ENCODE assay signal across 1 cellular context in genomic region chr11:47253660-47254059, GRCh38.
TF ChIP-seq lines count a peak whose summit lies in the region.

No MANE protein-coding gene starts in this region.

TF ChIP-seq in HepG2, 621 proteins besides CTCF, POLR2A, EP300 and RAD21 (continued from another document and continues in another):
- TF ChIP-seq, protein P1, sequence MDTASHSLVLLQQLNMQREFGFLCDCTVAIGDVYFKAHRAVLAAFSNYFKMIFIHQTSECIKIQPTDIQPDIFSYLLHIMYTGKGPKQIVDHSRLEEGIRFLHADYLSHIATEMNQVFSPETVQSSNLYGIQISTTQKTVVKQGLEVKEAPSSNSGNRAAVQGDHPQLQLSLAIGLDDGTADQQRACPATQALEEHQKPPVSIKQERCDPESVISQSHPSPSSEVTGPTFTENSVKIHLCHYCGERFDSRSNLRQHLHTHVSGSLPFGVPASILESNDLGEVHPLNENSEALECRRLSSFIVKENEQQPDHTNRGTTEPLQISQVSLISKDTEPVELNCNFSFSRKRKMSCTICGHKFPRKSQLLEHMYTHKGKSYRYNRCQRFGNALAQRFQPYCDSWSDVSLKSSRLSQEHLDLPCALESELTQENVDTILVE (CRISPR knock-in tag; IDR thresholded peaks at IDR 0.05), result 0 out of 2 replicates have a peak, but pooled peaks have one; percentile 17
- TF ChIP-seq ZNF619 (CRISPR knock-in tag; IDR thresholded peaks at IDR 0.05) (no peak), ZUFSP (CRISPR knock-in tag; IDR thresholded peaks at IDR 0.05; ENCODE audit: borderline replicate concordance) (no peak), HOXA3 (CRISPR knock-in tag; IDR thresholded peaks at IDR 0.05) (peak; percentile 60; the same call in 1 of the 2 replicates), ARID3A (IDR thresholded peaks at IDR 0.05; ENCODE audit: low read depth, low read length) (no peak), NFE2L2 (IDR thresholded peaks at IDR 0.05; ENCODE audit: low read length) (no peak), CC2D1A (CRISPR knock-in tag; IDR thresholded peaks at IDR 0.05) (no peak), ZNF563 (CRISPR knock-in tag; IDR thresholded peaks at IDR 0.05) (no peak), NFE2L1 (CRISPR knock-in tag; IDR thresholded peaks at IDR 0.05; ENCODE audit: borderline replicate concordance) (no peak), ZSCAN5A (CRISPR knock-in tag; IDR thresholded peaks at IDR 0.05; ENCODE audit: borderline replicate concordance) (no peak), MED13 (CRISPR knock-in tag; IDR thresholded peaks at IDR 0.05) (no peak), ZNF878 (CRISPR knock-in tag; IDR thresholded peaks at IDR 0.05) (no peak), ZNF20 (CRISPR knock-in tag; IDR thresholded peaks at IDR 0.05) (no peak), SRSF1 (optimal IDR thresholded peaks at IDR 0.05; ENCODE audit: low read depth, low read length) (no peak), ZNF547 (CRISPR knock-in tag; IDR thresholded peaks at IDR 0.05) (no peak), ATF3 (CRISPR knock-in tag; IDR thresholded peaks at IDR 0.05) (no peak), HDAC1 (CRISPR knock-in tag; IDR thresholded peaks at IDR 0.05) (peak; percentile 54; the same call in 1 of the 2 replicates), ZFX (CRISPR knock-in tag; IDR thresholded peaks at IDR 0.05; ENCODE audit: low read depth) (peak; percentile 55), ZNF142 (CRISPR knock-in tag; IDR thresholded peaks at IDR 0.05) (no peak), FOSL1 (CRISPR knock-in tag; IDR thresholded peaks at IDR 0.05; ENCODE audit: borderline replicate concordance) (no peak), ZNF605 (CRISPR knock-in tag; IDR thresholded peaks at IDR 0.05) (peak; percentile 51; the same call in 1 of the 2 replicates)
- TF ChIP-seq, protein P2, sequence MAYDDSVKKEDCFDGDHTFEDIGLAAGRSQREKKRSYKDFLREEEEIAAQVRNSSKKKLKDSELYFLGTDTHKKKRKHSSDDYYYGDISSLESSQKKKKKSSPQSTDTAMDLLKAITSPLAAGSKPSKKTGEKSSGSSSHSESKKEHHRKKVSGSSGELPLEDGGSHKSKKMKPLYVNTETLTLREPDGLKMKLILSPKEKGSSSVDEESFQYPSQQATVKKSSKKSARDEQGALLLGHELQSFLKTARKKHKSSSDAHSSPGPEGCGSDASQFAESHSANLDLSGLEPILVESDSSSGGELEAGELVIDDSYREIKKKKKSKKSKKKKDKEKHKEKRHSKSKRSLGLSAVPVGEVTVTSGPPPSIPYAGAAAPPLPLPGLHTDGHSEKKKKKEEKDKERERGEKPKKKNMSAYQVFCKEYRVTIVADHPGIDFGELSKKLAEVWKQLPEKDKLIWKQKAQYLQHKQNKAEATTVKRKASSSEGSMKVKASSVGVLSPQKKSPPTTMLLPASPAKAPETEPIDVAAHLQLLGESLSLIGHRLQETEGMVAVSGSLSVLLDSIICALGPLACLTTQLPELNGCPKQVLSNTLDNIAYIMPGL (CRISPR knock-in tag; IDR thresholded peaks at IDR 0.05; ENCODE audit: borderline replicate concordance in 1 of 2, low read depth in 1 of 2), result 0 out of 4 replicates have a peak, but pooled peaks of 1 of the 2 experiments have one; percentile 39
- TF ChIP-seq, protein P3, sequence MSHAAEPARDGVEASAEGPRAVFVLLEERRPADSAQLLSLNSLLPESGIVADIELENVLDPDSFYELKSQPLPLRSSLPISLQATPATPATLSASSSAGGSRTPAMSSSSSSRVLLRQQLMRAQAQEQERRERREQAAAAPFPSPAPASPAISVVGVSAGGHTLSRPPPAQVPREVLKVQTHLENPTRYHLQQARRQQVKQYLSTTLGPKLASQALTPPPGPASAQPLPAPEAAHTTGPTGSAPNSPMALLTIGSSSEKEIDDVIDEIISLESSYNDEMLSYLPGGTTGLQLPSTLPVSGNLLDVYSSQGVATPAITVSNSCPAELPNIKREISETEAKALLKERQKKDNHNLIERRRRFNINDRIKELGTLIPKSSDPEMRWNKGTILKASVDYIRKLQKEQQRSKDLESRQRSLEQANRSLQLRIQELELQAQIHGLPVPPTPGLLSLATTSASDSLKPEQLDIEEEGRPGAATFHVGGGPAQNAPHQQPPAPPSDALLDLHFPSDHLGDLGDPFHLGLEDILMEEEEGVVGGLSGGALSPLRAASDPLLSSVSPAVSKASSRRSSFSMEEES (CRISPR knock-in tag; IDR thresholded peaks at IDR 0.05), result peak; percentile 21; the same call in 1 of the 2 replicates
- TF ChIP-seq, protein P4, sequence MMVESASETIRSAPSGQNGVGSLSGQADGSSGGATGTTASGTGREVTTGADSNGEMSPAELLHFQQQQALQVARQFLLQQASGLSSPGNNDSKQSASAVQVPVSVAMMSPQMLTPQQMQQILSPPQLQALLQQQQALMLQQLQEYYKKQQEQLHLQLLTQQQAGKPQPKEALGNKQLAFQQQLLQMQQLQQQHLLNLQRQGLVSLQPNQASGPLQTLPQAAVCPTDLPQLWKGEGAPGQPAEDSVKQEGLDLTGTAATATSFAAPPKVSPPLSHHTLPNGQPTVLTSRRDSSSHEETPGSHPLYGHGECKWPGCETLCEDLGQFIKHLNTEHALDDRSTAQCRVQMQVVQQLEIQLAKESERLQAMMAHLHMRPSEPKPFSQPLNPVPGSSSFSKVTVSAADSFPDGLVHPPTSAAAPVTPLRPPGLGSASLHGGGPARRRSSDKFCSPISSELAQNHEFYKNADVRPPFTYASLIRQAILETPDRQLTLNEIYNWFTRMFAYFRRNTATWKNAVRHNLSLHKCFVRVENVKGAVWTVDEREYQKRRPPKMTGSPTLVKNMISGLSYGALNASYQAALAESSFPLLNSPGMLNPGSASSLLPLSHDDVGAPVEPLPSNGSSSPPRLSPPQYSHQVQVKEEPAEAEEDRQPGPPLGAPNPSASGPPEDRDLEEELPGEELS (CRISPR knock-in tag; IDR thresholded peaks at IDR 0.05), result peak; percentile 18; the same call in 1 of the 2 replicates
- TF ChIP-seq, protein P5, sequence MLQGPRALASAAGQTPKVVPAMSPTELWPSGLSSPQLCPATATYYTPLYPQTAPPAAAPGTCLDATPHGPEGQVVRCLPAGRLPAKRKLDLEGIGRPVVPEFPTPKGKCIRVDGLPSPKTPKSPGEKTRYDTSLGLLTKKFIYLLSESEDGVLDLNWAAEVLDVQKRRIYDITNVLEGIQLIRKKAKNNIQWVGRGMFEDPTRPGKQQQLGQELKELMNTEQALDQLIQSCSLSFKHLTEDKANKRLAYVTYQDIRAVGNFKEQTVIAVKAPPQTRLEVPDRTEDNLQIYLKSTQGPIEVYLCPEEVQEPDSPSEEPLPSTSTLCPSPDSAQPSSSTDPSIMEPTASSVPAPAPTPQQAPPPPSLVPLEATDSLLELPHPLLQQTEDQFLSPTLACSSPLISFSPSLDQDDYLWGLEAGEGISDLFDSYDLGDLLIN (CRISPR knock-in tag; IDR thresholded peaks at IDR 0.05; ENCODE audit: borderline replicate concordance), result no peak
- TF ChIP-seq, protein P6, sequence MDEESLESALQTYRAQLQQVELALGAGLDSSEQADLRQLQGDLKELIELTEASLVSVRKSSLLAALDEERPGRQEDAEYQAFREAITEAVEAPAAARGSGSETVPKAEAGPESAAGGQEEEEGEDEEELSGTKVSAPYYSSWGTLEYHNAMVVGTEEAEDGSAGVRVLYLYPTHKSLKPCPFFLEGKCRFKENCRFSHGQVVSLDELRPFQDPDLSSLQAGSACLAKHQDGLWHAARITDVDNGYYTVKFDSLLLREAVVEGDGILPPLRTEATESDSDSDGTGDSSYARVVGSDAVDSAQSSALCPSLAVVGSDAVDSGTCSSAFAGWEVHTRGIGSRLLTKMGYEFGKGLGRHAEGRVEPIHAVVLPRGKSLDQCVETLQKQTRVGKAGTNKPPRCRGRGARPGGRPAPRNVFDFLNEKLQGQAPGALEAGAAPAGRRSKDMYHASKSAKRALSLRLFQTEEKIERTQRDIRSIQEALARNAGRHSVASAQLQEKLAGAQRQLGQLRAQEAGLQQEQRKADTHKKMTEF (CRISPR knock-in tag; IDR thresholded peaks at IDR 0.05), result 0 out of 2 replicates have a peak, but pooled peaks have one; percentile 35
- TF ChIP-seq, protein P7, sequence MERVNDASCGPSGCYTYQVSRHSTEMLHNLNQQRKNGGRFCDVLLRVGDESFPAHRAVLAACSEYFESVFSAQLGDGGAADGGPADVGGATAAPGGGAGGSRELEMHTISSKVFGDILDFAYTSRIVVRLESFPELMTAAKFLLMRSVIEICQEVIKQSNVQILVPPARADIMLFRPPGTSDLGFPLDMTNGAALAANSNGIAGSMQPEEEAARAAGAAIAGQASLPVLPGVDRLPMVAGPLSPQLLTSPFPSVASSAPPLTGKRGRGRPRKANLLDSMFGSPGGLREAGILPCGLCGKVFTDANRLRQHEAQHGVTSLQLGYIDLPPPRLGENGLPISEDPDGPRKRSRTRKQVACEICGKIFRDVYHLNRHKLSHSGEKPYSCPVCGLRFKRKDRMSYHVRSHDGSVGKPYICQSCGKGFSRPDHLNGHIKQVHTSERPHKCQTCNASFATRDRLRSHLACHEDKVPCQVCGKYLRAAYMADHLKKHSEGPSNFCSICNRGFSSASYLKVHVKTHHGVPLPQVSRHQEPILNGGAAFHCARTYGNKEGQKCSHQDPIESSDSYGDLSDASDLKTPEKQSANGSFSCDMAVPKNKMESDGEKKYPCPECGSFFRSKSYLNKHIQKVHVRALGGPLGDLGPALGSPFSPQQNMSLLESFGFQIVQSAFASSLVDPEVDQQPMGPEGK (CRISPR knock-in tag; IDR thresholded peaks at IDR 0.05), result peak; percentile 83
